ENCODE assay signal across 15 cellular contexts in genomic region chr5:67012241-67012640, GRCh38.
DNase-seq lines count a peak whose midpoint lies in the region; ATAC-seq and TF ChIP-seq lines count a peak whose summit lies in the region.
"Had no signal": no experiment of that assay in that cellular context is flagged by ENCODE, and none has a peak within 500 bp of the region (broad histone marks: within the 10 kb centered on the region; RNA-seq: fewer than 3 reads in every experiment).

No MANE protein-coding gene starts in this region.

- H3K9me3 Mint-ChIP-seq in activated CD4-positive, alpha-beta memory T cell treated with anti-CD3 and anti-CD28 coated beads for 36 hours = no peaks in the 10 kb centered on the region
- no peaks in the 10 kb centered on the region for H3K9me3 Mint-ChIP-seq in activated CD4-positive, alpha-beta memory T cell treated with anti-CD3 and anti-CD28 coated beads, Interleukin-2, amount 10 ng/mL, durations not matched to agents 7 days and 5 days
- H3K9me3 Mint-ChIP-seq in activated T-helper 1 cell treated with anti-CD3 and anti-CD28 coated beads, Interleukin-12 subunit alpha, Interleukin-12 subunit beta, Interleukin-2, Interleukin-4 antibody, amounts not matched to agents 30 ng/mL and 10 ng/mL and 1 ng/mL, durations not matched to agents 14 hours and 24 hours and 36 hours = no peaks in the 10 kb centered on the region
- H3K9me3 Mint-ChIP-seq in stimulated activated naive CD8-positive, alpha-beta T cell treated with anti-CD3 and anti-CD28 coated beads, Interleukin-15, Interleukin-2, amounts not matched to agents 100 ng/mL and 50 ng/mL, for 24 hours = no peaks in the 10 kb centered on the region
- H3K9me3 Mint-ChIP-seq: memory B cell had no signal

- H3K27me3 Mint-ChIP-seq in activated CD4-positive, alpha-beta memory T cell treated with anti-CD3 and anti-CD28 coated beads for 36 hours = no peaks in the 10 kb centered on the region
- no peaks in the 10 kb centered on the region for H3K27me3 Mint-ChIP-seq in activated CD4-positive, alpha-beta memory T cell treated with anti-CD3 and anti-CD28 coated beads, Interleukin-2, amount 10 ng/mL, durations not matched to agents 7 days and 5 days
- H3K27me3 Mint-ChIP-seq in activated T-helper 1 cell treated with anti-CD3 and anti-CD28 coated beads, Interleukin-12 subunit alpha, Interleukin-12 subunit beta, Interleukin-2, Interleukin-4 antibody, amounts not matched to agents 30 ng/mL and 10 ng/mL and 1 ng/mL, durations not matched to agents 14 hours and 24 hours and 36 hours (ENCODE audit: insufficient read depth) = no peaks in the 10 kb centered on the region
- H3K27me3 Mint-ChIP-seq in stimulated activated naive CD8-positive, alpha-beta T cell treated with anti-CD3 and anti-CD28 coated beads, Interleukin-15, Interleukin-2, amounts not matched to agents 100 ng/mL and 50 ng/mL, for 24 hours = no peaks in the 10 kb centered on the region
- H3K27me3 Mint-ChIP-seq: memory B cell had no signal

- ATAC-seq in foreskin keratinocyte = peak; percentile 63
- no peak for ATAC-seq in GM21737 (IDR thresholded peaks at IDR 0.05; ENCODE audit: unreplicated experiment)
- no peak for ATAC-seq in GM21367 (IDR thresholded peaks at IDR 0.05; ENCODE audit: unreplicated experiment)
- ATAC-seq: heart left ventricle had no signal

- CTCF ChIA-PET in activated CD4-positive, alpha-beta memory T cell treated with anti-CD3 and anti-CD28 coated beads for 36 hours (lab: Charles Lee) = interaction anchor here (0.8 to 1.2 kb wide), 2 partner anchors 143 to 145 kb away, joined by 3 to 5 read pairs; no protein-coding TSS in a partner anchor
- CTCF ChIA-PET in activated CD4-positive, alpha-beta memory T cell treated with anti-CD3 and anti-CD28 coated beads, Interleukin-2, amount 10 ng/mL, durations not matched to agents 7 days and 5 days (lab: Charles Lee) = no interaction called here

- TF ChIP-seq CTCF in foreskin keratinocyte (conservative IDR thresholded peaks at IDR 0.05) = no peak

- peak overlapping the region; percentile 99 for H3K27ac ChIP-seq in foreskin keratinocyte

- H3K4me1 ChIP-seq in foreskin keratinocyte = peaks cover 72% of the 10 kb centered on the region

- intact Hi-C loops in activated CD4-positive, alpha-beta memory T cell treated with anti-CD3 and anti-CD28 coated beads for 36 hours (cut with micrococcal nuclease) = loop anchor here (1.0 to 2.0 kb wide), 5 partner anchors 8 to 183 kb away; no protein-coding TSS in a partner anchor
- intact Hi-C loops in activated T-helper 1 cell treated with anti-CD3 and anti-CD28 coated beads, Interleukin-12 subunit alpha, Interleukin-12 subunit beta, Interleukin-2, Interleukin-4 antibody, amounts not matched to agents 30 ng/mL and 10 ng/mL and 1 ng/mL, durations not matched to agents 14 hours and 24 hours and 36 hours (cut with micrococcal nuclease) = loop anchor here (1.0 kb wide), 2 partner anchors 8 to 9 kb away; no protein-coding TSS in a partner anchor

- peaks cover 4% of the 10 kb centered on the region for H3K36me3 Mint-ChIP-seq in activated CD4-positive, alpha-beta memory T cell treated with anti-CD3 and anti-CD28 coated beads for 36 hours
- peaks cover 23% of the 10 kb centered on the region for H3K36me3 Mint-ChIP-seq in activated CD4-positive, alpha-beta memory T cell treated with anti-CD3 and anti-CD28 coated beads, Interleukin-2, amount 10 ng/mL, durations not matched to agents 7 days and 5 days (ENCODE audit: low read depth)
- peaks cover 16% of the 10 kb centered on the region for H3K36me3 Mint-ChIP-seq in activated T-helper 1 cell treated with anti-CD3 and anti-CD28 coated beads, Interleukin-12 subunit alpha, Interleukin-12 subunit beta, Interleukin-2, Interleukin-4 antibody, amounts not matched to agents 30 ng/mL and 10 ng/mL and 1 ng/mL, durations not matched to agents 14 hours and 24 hours and 36 hours (ENCODE audit: low read depth)
- H3K36me3 Mint-ChIP-seq in stimulated activated naive CD8-positive, alpha-beta T cell treated with anti-CD3 and anti-CD28 coated beads, Interleukin-15, Interleukin-2, amounts not matched to agents 100 ng/mL and 50 ng/mL, for 24 hours (ENCODE audit: low read depth) = no peaks in the 10 kb centered on the region

- H3K27ac Mint-ChIP-seq in activated CD4-positive, alpha-beta memory T cell treated with anti-CD3 and anti-CD28 coated beads for 36 hours = peak overlapping the region; percentile 72
- H3K27ac Mint-ChIP-seq in activated CD4-positive, alpha-beta memory T cell treated with anti-CD3 and anti-CD28 coated beads, Interleukin-2, amount 10 ng/mL, durations not matched to agents 7 days and 5 days = no peak overlapping the region
- H3K27ac Mint-ChIP-seq in activated T-helper 1 cell treated with anti-CD3 and anti-CD28 coated beads, Interleukin-12 subunit alpha, Interleukin-12 subunit beta, Interleukin-2, Interleukin-4 antibody, amounts not matched to agents 30 ng/mL and 10 ng/mL and 1 ng/mL, durations not matched to agents 14 hours and 24 hours and 36 hours = peak overlapping the region; percentile 53
- H3K27ac Mint-ChIP-seq in stimulated activated naive CD8-positive, alpha-beta T cell treated with anti-CD3 and anti-CD28 coated beads, Interleukin-15, Interleukin-2, amounts not matched to agents 100 ng/mL and 50 ng/mL, for 24 hours = peak overlapping the region; percentile 77
- H3K27ac Mint-ChIP-seq: memory B cell had no signal

- H3K27me3 ChIP-seq in foreskin keratinocyte = no peaks in the 10 kb centered on the region
- H3K27me3 ChIP-seq: heart left ventricle, thyroid gland had no signal

- peaks cover 94% of the 10 kb centered on the region for H3K4me1 Mint-ChIP-seq in activated CD4-positive, alpha-beta memory T cell treated with anti-CD3 and anti-CD28 coated beads for 36 hours (ENCODE audit: low read depth)
- H3K4me1 Mint-ChIP-seq in activated CD4-positive, alpha-beta memory T cell treated with anti-CD3 and anti-CD28 coated beads, Interleukin-2, amount 10 ng/mL, durations not matched to agents 7 days and 5 days = peaks cover 64% of the 10 kb centered on the region
- peaks cover 82% of the 10 kb centered on the region for H3K4me1 Mint-ChIP-seq in activated T-helper 1 cell treated with anti-CD3 and anti-CD28 coated beads, Interleukin-12 subunit alpha, Interleukin-12 subunit beta, Interleukin-2, Interleukin-4 antibody, amounts not matched to agents 30 ng/mL and 10 ng/mL and 1 ng/mL, durations not matched to agents 14 hours and 24 hours and 36 hours (ENCODE audit: low read depth)
- peaks cover 88% of the 10 kb centered on the region for H3K4me1 Mint-ChIP-seq in stimulated activated naive CD8-positive, alpha-beta T cell treated with anti-CD3 and anti-CD28 coated beads, Interleukin-15, Interleukin-2, amounts not matched to agents 100 ng/mL and 50 ng/mL, for 24 hours (ENCODE audit: low read depth)

- POLR2A ChIA-PET in activated CD4-positive, alpha-beta memory T cell treated with anti-CD3 and anti-CD28 coated beads for 36 hours (lab: Charles Lee) = interaction anchor here (1.0 to 1.3 kb wide), 4 partner anchors 10 to 155 kb away, joined by 3 to 5 read pairs (median 4); no protein-coding TSS in a partner anchor
- POLR2A ChIA-PET in activated CD4-positive, alpha-beta memory T cell treated with anti-CD3 and anti-CD28 coated beads, Interleukin-2, amount 10 ng/mL, durations not matched to agents 7 days and 5 days (lab: Charles Lee) = no interaction called here

- DNase-seq in activated CD4-positive, alpha-beta memory T cell treated with anti-CD3 and anti-CD28 coated beads for 36 hours = peak; percentile 58
- no peak for DNase-seq in activated CD4-positive, alpha-beta memory T cell treated with anti-CD3 and anti-CD28 coated beads, Interleukin-2, amount 10 ng/mL, durations not matched to agents 7 days and 5 days
- no peak for DNase-seq in activated T-helper 1 cell treated with anti-CD3 and anti-CD28 coated beads, Interleukin-12 subunit alpha, Interleukin-12 subunit beta, Interleukin-2, Interleukin-4 antibody, amounts not matched to agents 30 ng/mL and 10 ng/mL and 1 ng/mL, durations not matched to agents 14 hours and 24 hours and 36 hours (ENCODE audit: low spot score)
- DNase-seq in foreskin keratinocyte = peak; percentile 79 to 92
- no peak for DNase-seq in activated gamma-delta T cell treated with Interleukin-2 at 50 U/mL for 16 hours
- DNase-seq: DMS79, heart left ventricle, MM.1S, NCI-H446 treated with DMSO at 0.1 percent for 48 hours, SHP77 treated with DMSO at 0.1 percent for 48 hours, thyroid gland had no signal

- no peak overlapping the region for H3K4me3 Mint-ChIP-seq in activated CD4-positive, alpha-beta memory T cell treated with anti-CD3 and anti-CD28 coated beads for 36 hours
- H3K4me3 Mint-ChIP-seq in activated CD4-positive, alpha-beta memory T cell treated with anti-CD3 and anti-CD28 coated beads, Interleukin-2, amount 10 ng/mL, durations not matched to agents 7 days and 5 days = no peak overlapping the region
- H3K4me3 Mint-ChIP-seq in activated T-helper 1 cell treated with anti-CD3 and anti-CD28 coated beads, Interleukin-12 subunit alpha, Interleukin-12 subunit beta, Interleukin-2, Interleukin-4 antibody, amounts not matched to agents 30 ng/mL and 10 ng/mL and 1 ng/mL, durations not matched to agents 14 hours and 24 hours and 36 hours = no peak overlapping the region
- peak overlapping the region; percentile 55 for H3K4me3 Mint-ChIP-seq in stimulated activated naive CD8-positive, alpha-beta T cell treated with anti-CD3 and anti-CD28 coated beads, Interleukin-15, Interleukin-2, amounts not matched to agents 100 ng/mL and 50 ng/mL, for 24 hours
- H3K4me3 Mint-ChIP-seq: memory B cell had no signal

Comparison
In these comparisons a context has a peak if more than half of its experiments do, and no peak if none do; other contexts are left out.
1. DNase-seq: peak in activated CD4-positive, alpha-beta memory T cell treated with anti-CD3 and anti-CD28 coated beads for 36 hours (single experiment) and foreskin keratinocyte (2 of 2); none in activated CD4-positive, alpha-beta memory T cell treated with anti-CD3 and anti-CD28 coated beads, Interleukin-2, amount 10 ng/mL, durations not matched to agents 7 days and 5 days (single experiment), activated T-helper 1 cell treated with anti-CD3 and anti-CD28 coated beads, Interleukin-12 subunit alpha, Interleukin-12 subunit beta, Interleukin-2, Interleukin-4 antibody, amounts not matched to agents 30 ng/mL and 10 ng/mL and 1 ng/mL, durations not matched to agents 14 hours and 24 hours and 36 hours (single experiment) and activated gamma-delta T cell treated with Interleukin-2 at 50 U/mL for 16 hours (single experiment).